Comparison of ENCODE assay signal across 1 cellular context in the genomic region with DNA sequence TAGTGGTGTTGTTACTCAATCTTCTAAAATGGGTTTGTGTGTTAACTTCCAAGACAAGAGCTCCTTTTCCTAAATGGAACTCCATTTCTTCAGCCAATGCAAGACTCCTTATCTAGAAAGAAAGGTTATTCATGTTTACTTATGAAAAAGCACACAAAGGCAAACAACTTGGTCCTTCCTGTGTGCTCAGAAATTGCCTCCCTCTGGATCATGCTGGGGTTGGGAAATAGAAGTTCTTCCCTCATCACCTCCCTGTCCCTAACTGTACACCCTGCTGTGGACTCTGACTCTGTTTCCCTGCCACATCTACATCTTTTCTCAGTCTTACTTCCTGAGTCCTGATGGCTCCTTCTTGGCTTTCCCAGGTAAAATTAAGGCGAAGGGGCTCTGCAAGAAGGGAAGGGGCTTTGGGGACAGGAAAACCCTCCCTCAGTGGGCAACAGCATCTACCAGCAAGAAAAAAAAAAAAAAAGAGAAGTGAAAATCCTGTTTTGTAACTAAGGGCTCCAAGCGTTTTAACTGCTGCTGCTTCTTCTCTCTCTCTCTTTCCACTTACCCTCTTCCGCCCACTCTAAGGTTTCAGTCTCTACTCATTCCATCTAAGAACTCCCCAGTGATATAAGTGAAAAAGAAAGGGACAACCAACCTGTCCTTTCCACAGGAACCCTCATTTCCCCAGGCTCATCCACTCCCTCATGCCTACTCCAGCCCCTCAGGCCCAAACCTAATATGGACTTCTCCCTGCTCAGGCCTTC.
TF ChIP-seq lines count a peak whose summit lies in the region.

No MANE protein-coding gene starts in this region.

TF ChIP-seq in GM23338, 12 proteins besides CTCF, POLR2A, EP300 and RAD21:
- no peak for TF ChIP-seq ZNF462 (CRISPR knock-in tag; IDR thresholded peaks at IDR 0.05)
- TF ChIP-seq EZH2 (IDR thresholded peaks at IDR 0.05; ENCODE audit: low read depth, unreplicated experiment): no peak
- no peak for TF ChIP-seq ZNF331 (CRISPR knock-in tag; IDR thresholded peaks at IDR 0.05; ENCODE audit: low read depth)
- TF ChIP-seq EZH2phosphoT487 (IDR thresholded peaks at IDR 0.05; ENCODE audit: unreplicated experiment): no peak
- TF ChIP-seq CREB1 (CRISPR knock-in tag; IDR thresholded peaks at IDR 0.05; ENCODE audit: low read depth): no peak
- TF ChIP-seq JUNB (IDR thresholded peaks at IDR 0.05; ENCODE audit: unreplicated experiment): no peak
- no peak for TF ChIP-seq NANOG (IDR thresholded peaks at IDR 0.05; ENCODE audit: borderline replicate concordance)
- no peak for TF ChIP-seq POLR2AphosphoS5 (IDR thresholded peaks at IDR 0.05; ENCODE audit: low read depth)
- TF ChIP-seq ZNF114 (CRISPR knock-in tag; IDR thresholded peaks at IDR 0.05): no peak
- no peak for TF ChIP-seq REST (IDR thresholded peaks at IDR 0.05; ENCODE audit: unreplicated experiment)
- TF ChIP-seq, protein P1, sequence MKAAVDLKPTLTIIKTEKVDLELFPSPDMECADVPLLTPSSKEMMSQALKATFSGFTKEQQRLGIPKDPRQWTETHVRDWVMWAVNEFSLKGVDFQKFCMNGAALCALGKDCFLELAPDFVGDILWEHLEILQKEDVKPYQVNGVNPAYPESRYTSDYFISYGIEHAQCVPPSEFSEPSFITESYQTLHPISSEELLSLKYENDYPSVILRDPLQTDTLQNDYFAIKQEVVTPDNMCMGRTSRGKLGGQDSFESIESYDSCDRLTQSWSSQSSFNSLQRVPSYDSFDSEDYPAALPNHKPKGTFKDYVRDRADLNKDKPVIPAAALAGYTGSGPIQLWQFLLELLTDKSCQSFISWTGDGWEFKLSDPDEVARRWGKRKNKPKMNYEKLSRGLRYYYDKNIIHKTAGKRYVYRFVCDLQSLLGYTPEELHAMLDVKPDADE (IDR thresholded peaks at IDR 0.05): no peak
- TF ChIP-seq STAT1 (IDR thresholded peaks at IDR 0.05; ENCODE audit: unreplicated experiment): no peak
